ENCODE assay signal across 26 cellular contexts in genomic region chr6:17780071-17780470, GRCh38.
"Had no signal": no experiment of that assay in that cellular context is flagged by ENCODE, and none has a peak within 500 bp of the region (broad histone marks: within the 10 kb centered on the region; RNA-seq: fewer than 3 reads in every experiment).

No MANE protein-coding gene starts in this region.

- H3K27me3 ChIP-seq: esophagus muscularis mucosa, left lung, testis, transverse colon had no signal

- H3K9ac ChIP-seq: parathyroid adenoma had no signal

- H3K9me3 ChIP-seq: esophagus muscularis mucosa, left lung, testis, transverse colon had no signal

- DNase-seq: activated CD4-positive, alpha-beta memory T cell treated with anti-CD3 and anti-CD28 coated beads for 36 hours; activated CD4-positive, alpha-beta T cell treated with anti-CD3 and anti-CD28 coated beads, Interleukin-2, amount 10 ng/mL, durations not matched to agents 24 days and 14 days; activated CD4-positive, CD25-positive, alpha-beta regulatory T cell treated with anti-CD3 and anti-CD28 coated beads, Interleukin-2, amount 50 U/mL, for 72 hours; activated CD8-positive, alpha-beta memory T cell treated with anti-CD3 and anti-CD28 coated beads, Interleukin-2, amount 50 U/mL, for 4 hours; activated effector memory CD4-positive, alpha-beta T cell treated with anti-CD3 and anti-CD28 coated beads, Interleukin-2, amount 50 U/mL, for 16 hours; activated naive CD4-positive, alpha-beta T cell treated with anti-CD3 and anti-CD28 coated beads, Interleukin-2, amount 10 ng/mL, durations not matched to agents 7 days and 5 days; activated naive CD8-positive, alpha-beta T cell treated with anti-CD3 and anti-CD28 coated beads, Interleukin-2, amount 10 ng/mL, durations not matched to agents 7 days and 5 days; activated T-cell treated with anti-CD3 and anti-CD28 coated beads, Interleukin-2, amount 50 U/mL, for 1 hour; amniotic stem cell; central memory CD4-positive, alpha-beta T cell; foreskin melanocyte; left lung; naive thymus-derived CD4-positive, alpha-beta T cell; occipital lobe; right cardiac atrium; stimulated activated CD4-positive, alpha-beta T cell treated with anti-CD3 and anti-CD28 coated beads, Interleukin-4, amount 100 ng/mL, for 1 hour; stimulated activated naive CD8-positive, alpha-beta T cell treated with anti-CD3 and anti-CD28 coated beads, Interleukin-15, Interleukin-2, amounts not matched to agents 100 U/mL and 50 U/mL, for 24 hours; T-helper 9 cell; testis; transverse colon had no signal

- H3K27ac Mint-ChIP-seq: activated CD4-positive, alpha-beta memory T cell treated with anti-CD3 and anti-CD28 coated beads for 36 hours; activated CD4-positive, alpha-beta T cell treated with anti-CD3 and anti-CD28 coated beads, Interleukin-2, amount 10 ng/mL, durations not matched to agents 24 days and 14 days; activated naive CD4-positive, alpha-beta T cell treated with anti-CD3 and anti-CD28 coated beads, Interleukin-2, amount 10 ng/mL, durations not matched to agents 7 days and 5 days; activated naive CD8-positive, alpha-beta T cell treated with anti-CD3 and anti-CD28 coated beads, Interleukin-2, amount 10 ng/mL, durations not matched to agents 7 days and 5 days; activated T-helper 1 cell treated with anti-CD3 and anti-CD28 coated beads, Interleukin-12 subunit alpha, Interleukin-12 subunit beta, Interleukin-2, Interleukin-4 antibody, amounts not matched to agents 30 ng/mL and 10 ng/mL and 1 ng/mL, durations not matched to agents 14 hours and 24 hours and 36 hours; naive thymus-derived CD4-positive, alpha-beta T cell; T-helper 1 cell treated with Interleukin-12 subunit alpha and Interleukin-12 subunit beta and Interleukin-4 antibody, amounts not matched to agents 30 μg/mL and 1 μg/mL, for 36 hours had no signal

- H3K4me3 ChIP-seq: esophagus muscularis mucosa, left lung, testis, transverse colon had no signal

- H3K4me3 Mint-ChIP-seq: activated CD4-positive, alpha-beta memory T cell treated with anti-CD3 and anti-CD28 coated beads for 36 hours; activated CD4-positive, alpha-beta T cell treated with anti-CD3 and anti-CD28 coated beads, Interleukin-2, amount 10 ng/mL, durations not matched to agents 24 days and 14 days; activated naive CD4-positive, alpha-beta T cell treated with anti-CD3 and anti-CD28 coated beads, Interleukin-2, amount 10 ng/mL, durations not matched to agents 7 days and 5 days; activated naive CD8-positive, alpha-beta T cell treated with anti-CD3 and anti-CD28 coated beads, Interleukin-2, amount 10 ng/mL, durations not matched to agents 7 days and 5 days; activated T-helper 1 cell treated with anti-CD3 and anti-CD28 coated beads, Interleukin-12 subunit alpha, Interleukin-12 subunit beta, Interleukin-2, Interleukin-4 antibody, amounts not matched to agents 30 ng/mL and 10 ng/mL and 1 ng/mL, durations not matched to agents 14 hours and 24 hours and 36 hours; naive thymus-derived CD4-positive, alpha-beta T cell; neural crest cell; T-helper 1 cell treated with Interleukin-12 subunit alpha and Interleukin-12 subunit beta and Interleukin-4 antibody, amounts not matched to agents 30 μg/mL and 1 μg/mL, for 36 hours had no signal

- H3K9me3 Mint-ChIP-seq: activated CD4-positive, alpha-beta memory T cell treated with anti-CD3 and anti-CD28 coated beads for 36 hours; activated CD4-positive, alpha-beta T cell treated with anti-CD3 and anti-CD28 coated beads, Interleukin-2, amount 10 ng/mL, durations not matched to agents 24 days and 14 days; activated naive CD4-positive, alpha-beta T cell treated with anti-CD3 and anti-CD28 coated beads, Interleukin-2, amount 10 ng/mL, durations not matched to agents 7 days and 5 days; activated naive CD8-positive, alpha-beta T cell treated with anti-CD3 and anti-CD28 coated beads, Interleukin-2, amount 10 ng/mL, durations not matched to agents 7 days and 5 days; activated T-helper 1 cell treated with anti-CD3 and anti-CD28 coated beads, Interleukin-12 subunit alpha, Interleukin-12 subunit beta, Interleukin-2, Interleukin-4 antibody, amounts not matched to agents 30 ng/mL and 10 ng/mL and 1 ng/mL, durations not matched to agents 14 hours and 24 hours and 36 hours; naive thymus-derived CD4-positive, alpha-beta T cell; neural crest cell; T-helper 1 cell treated with Interleukin-12 subunit alpha and Interleukin-12 subunit beta and Interleukin-4 antibody, amounts not matched to agents 30 μg/mL and 1 μg/mL, for 36 hours had no signal

- H3K27me3 Mint-ChIP-seq: activated CD4-positive, alpha-beta memory T cell treated with anti-CD3 and anti-CD28 coated beads for 36 hours had no signal

- H3K79me2 ChIP-seq: parathyroid adenoma had no signal

- H3K4me1 ChIP-seq: esophagus muscularis mucosa, left lung, parathyroid adenoma, testis, transverse colon had no signal

- H3K4me1 Mint-ChIP-seq: activated CD4-positive, alpha-beta T cell treated with anti-CD3 and anti-CD28 coated beads, Interleukin-2, amount 10 ng/mL, durations not matched to agents 24 days and 14 days; activated naive CD4-positive, alpha-beta T cell treated with anti-CD3 and anti-CD28 coated beads, Interleukin-2, amount 10 ng/mL, durations not matched to agents 7 days and 5 days had no signal

- H3K36me3 Mint-ChIP-seq: activated CD4-positive, alpha-beta memory T cell treated with anti-CD3 and anti-CD28 coated beads for 36 hours; activated naive CD4-positive, alpha-beta T cell treated with anti-CD3 and anti-CD28 coated beads, Interleukin-2, amount 10 ng/mL, durations not matched to agents 7 days and 5 days; activated naive CD8-positive, alpha-beta T cell treated with anti-CD3 and anti-CD28 coated beads, Interleukin-2, amount 10 ng/mL, durations not matched to agents 7 days and 5 days; naive thymus-derived CD4-positive, alpha-beta T cell had no signal

- H3K27ac ChIP-seq: esophagus muscularis mucosa, left lung, parathyroid adenoma, testis, transverse colon, VCaP had no signal

- H2AFZ ChIP-seq: parathyroid adenoma had no signal
